ENCODE assay signal across 8 cellular contexts in genomic region chrX:72131317-72132294, GRCh38. TPM values are rescaled to one million over a fixed set of nuclear protein-coding genes. Genes with fewer than 3 reads are reported as not detected.
DNase-seq lines count a peak whose midpoint lies in the region; ATAC-seq lines count a peak whose summit lies in the region.

Gene RTL5, minus strand, starts transcription at chrX:72131915.

- H3K9me3 Mint-ChIP-seq in activated CD4-positive, alpha-beta T cell treated with anti-CD3 and anti-CD28 coated beads, Interleukin-2, amount 10 ng/mL, durations not matched to agents 24 days and 14 days = no peaks in the 10 kb centered on the region

- peak within 1 kb of the TSS; percentile 4 for H3K27ac ChIP-seq in cingulate gyrus (ENCODE audit: low read depth, low read length)

- H3K4me1 Mint-ChIP-seq in activated CD4-positive, alpha-beta T cell treated with anti-CD3 and anti-CD28 coated beads, Interleukin-2, amount 10 ng/mL, durations not matched to agents 24 days and 14 days = peaks cover 4% of the 10 kb centered on the region

- H3K27ac Mint-ChIP-seq in activated CD4-positive, alpha-beta T cell treated with anti-CD3 and anti-CD28 coated beads, Interleukin-2, amount 10 ng/mL, durations not matched to agents 24 days and 14 days = no peak within 1 kb of the TSS

- intact Hi-C loops in activated CD4-positive, alpha-beta T cell treated with anti-CD3 and anti-CD28 coated beads, Interleukin-2, amount 10 ng/mL, durations not matched to agents 24 days and 14 days (cut with micrococcal nuclease) = loop anchor here (1.0 kb wide), 1 partner anchor 146 kb away; the partner anchor contains the start of gene RPS4X

- peak; percentile 79 for ATAC-seq in HG02759 (IDR thresholded peaks at IDR 0.05; ENCODE audit: unreplicated experiment)

- peaks cover 64% of the 10 kb centered on the region for H3K27me3 Mint-ChIP-seq in activated CD4-positive, alpha-beta T cell treated with anti-CD3 and anti-CD28 coated beads, Interleukin-2, amount 10 ng/mL, durations not matched to agents 24 days and 14 days

- DNase-seq in G401 (ENCODE audit: low spot score) (peak; percentile 96), NCI-H2107 treated with DMSO at 0.1 percent for 48 hours (lab: John Stamatoyannopoulos, UW; ENCODE audit: unreplicated experiment) (peak; percentile 71), kidney glomerular epithelial cell (lab: John Stamatoyannopoulos, UW) (peak; percentile 34)
- DNase-seq in activated CD4-positive, alpha-beta T cell treated with anti-CD3 and anti-CD28 coated beads, Interleukin-2, amount 10 ng/mL, durations not matched to agents 24 days and 14 days = peak; percentile 76
- DNase-seq in stimulated activated CD4-positive, alpha-beta T cell treated with anti-CD3 and anti-CD28 coated beads, Interleukin-12 subunit alpha, Interleukin-12 subunit beta, amount 100 ng/mL, for 4 hours = peak; percentile 40
- no peak for DNase-seq in NK-92 treated with Interleukin-12 subunit alpha and Interleukin-12 subunit beta, amount 100 ng/mL, for 24 hours (lab: John Stamatoyannopoulos, UW)

- peak within 1 kb of the TSS; percentile 73 for H3K4me3 Mint-ChIP-seq in activated CD4-positive, alpha-beta T cell treated with anti-CD3 and anti-CD28 coated beads, Interleukin-2, amount 10 ng/mL, durations not matched to agents 24 days and 14 days

- H3K36me3 Mint-ChIP-seq in activated CD4-positive, alpha-beta T cell treated with anti-CD3 and anti-CD28 coated beads, Interleukin-2, amount 10 ng/mL, durations not matched to agents 24 days and 14 days (ENCODE audit: low read depth) = no peaks in the 10 kb centered on the region

- in situ Hi-C loops in G401 (cut with HindIII; ENCODE audit: low sequenced_read_pairs) = no loop called here

RNA-seq across cellular contexts. Expression of gene RTL5, which starts in this region (rescaled TPM):
- 2.0 and 2.3 TPM in 2 replicates for total RNA-seq in G401 (2014; rRNA removed; shearing (Covaris generic))
- 0.19 and 0.21 TPM in 2 replicates for total RNA-seq in activated CD4-positive, alpha-beta T cell treated with anti-CD3 and anti-CD28 coated beads, Interleukin-2, amount 10 ng/mL, durations not matched to agents 24 days and 14 days

Comparison
In these comparisons a context has a peak if more than half of its experiments do, and no peak if none do; other contexts are left out.
1. Peak in DNase-seq in activated CD4-positive, alpha-beta T cell treated with anti-CD3 and anti-CD28 coated beads, Interleukin-2, amount 10 ng/mL, durations not matched to agents 24 days and 14 days; RNA of the gene not detected or under 1 TPM.